In the genomic region with DNA sequence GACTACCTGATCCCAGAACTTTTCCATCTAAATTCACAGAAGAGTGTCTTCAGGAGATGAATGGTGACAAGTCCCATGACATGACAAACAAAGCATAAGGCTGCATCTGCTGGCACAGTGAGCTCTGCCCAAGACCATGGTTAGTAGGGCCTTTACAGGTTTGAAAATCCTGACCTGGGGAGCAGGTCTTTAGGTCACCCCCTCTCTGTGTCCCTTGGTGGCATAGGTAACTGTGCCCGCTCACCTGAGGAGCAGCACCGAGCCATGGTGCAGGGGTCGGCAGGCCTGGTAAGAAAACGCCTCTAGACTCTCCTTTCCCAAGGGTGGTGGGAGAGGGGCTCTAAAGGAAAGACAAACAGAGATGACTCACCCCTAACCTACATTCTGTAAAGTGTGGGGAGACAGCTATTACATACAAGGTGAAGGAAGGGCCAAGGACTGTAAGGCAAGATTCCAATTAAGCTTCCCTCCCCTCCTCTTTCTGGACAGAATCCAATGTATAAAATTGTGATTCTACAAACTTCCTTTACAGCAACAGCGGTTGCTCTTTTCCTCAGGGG, we compare ENCODE assay signal across 16 cellular contexts.
DNase-seq lines count a peak whose midpoint lies in the region; ATAC-seq and TF ChIP-seq lines count a peak whose summit lies in the region.
"Had no signal": no experiment of that assay in that cellular context is flagged by ENCODE, and none has a peak within 500 bp of the region (broad histone marks: within the 10 kb centered on the region; RNA-seq: fewer than 3 reads in every experiment).

No MANE protein-coding gene starts in this region.

- H3K4me3 Mint-ChIP-seq in CD8-positive, alpha-beta T cell: no peak overlapping the region
- H3K4me3 Mint-ChIP-seq in activated CD8-positive, alpha-beta T cell treated with anti-CD3 and anti-CD28 coated beads, Interleukin-2, amount 10 ng/mL, durations not matched to agents 7 days and 5 days: no peak overlapping the region
- H3K4me3 Mint-ChIP-seq: HFFc6, neural crest cell had no signal

- peaks cover 12% of the 10 kb centered on the region for H3K4me1 ChIP-seq in CD8-positive, alpha-beta T cell (ENCODE audit: insufficient read depth, low read length)
- H3K4me1 ChIP-seq: thyroid gland had no signal

- peak overlapping the region; percentile 79 for H3K27ac Mint-ChIP-seq in CD8-positive, alpha-beta T cell
- H3K27ac Mint-ChIP-seq in activated CD8-positive, alpha-beta T cell treated with anti-CD3 and anti-CD28 coated beads, Interleukin-2, amount 10 ng/mL, durations not matched to agents 7 days and 5 days: peak overlapping the region; percentile 32
- H3K27ac Mint-ChIP-seq: HFFc6 had no signal

- H3K36me3 ChIP-seq in CD8-positive, alpha-beta T cell (ENCODE audit: insufficient read depth, low read length): peaks cover 29% of the 10 kb centered on the region
- H3K36me3 ChIP-seq: BE2C had no signal

- no peak for TF ChIP-seq CTCF in CD8-positive, alpha-beta T cell (IDR thresholded peaks at IDR 0.05)

- TF ChIP-seq POLR2A in erythroblast (IDR thresholded peaks at IDR 0.05; ENCODE audit: low read length): no peak

- H3K27me3 ChIP-seq in CD8-positive, alpha-beta T cell (ENCODE audit: insufficient read depth, low read length): no peaks in the 10 kb centered on the region
- H3K27me3 ChIP-seq: BE2C, thyroid gland had no signal

- no peak overlapping the region for H3K4me3 ChIP-seq in CD8-positive, alpha-beta T cell (ENCODE audit: low read depth, low read length)
- H3K4me3 ChIP-seq: thyroid gland had no signal

- no peaks in the 10 kb centered on the region for H3K9me3 Mint-ChIP-seq in CD8-positive, alpha-beta T cell
- H3K9me3 Mint-ChIP-seq in activated CD8-positive, alpha-beta T cell treated with anti-CD3 and anti-CD28 coated beads, Interleukin-2, amount 10 ng/mL, durations not matched to agents 7 days and 5 days (ENCODE audit: insufficient read depth): no peaks in the 10 kb centered on the region
- H3K9me3 Mint-ChIP-seq: neural crest cell had no signal

- no peak overlapping the region for H3K27ac ChIP-seq in CD8-positive, alpha-beta T cell (ENCODE audit: low read depth, low read length)
- H3K27ac ChIP-seq: 22Rv1, thyroid gland had no signal

- POLR2A ChIA-PET in CD8-positive, alpha-beta T cell (lab: Charles Lee): interaction anchor here (0.6 to 1.0 kb wide), 3 partner anchors 51 to 87 kb away, joined by 3 to 5 read pairs (median 3); no protein-coding TSS in a partner anchor
- POLR2A ChIA-PET in activated CD8-positive, alpha-beta T cell treated with anti-CD3 and anti-CD28 coated beads, Interleukin-2, amount 10 ng/mL, durations not matched to agents 7 days and 5 days (lab: Charles Lee): no interaction called here

- peaks cover 53% of the 10 kb centered on the region for H3K4me1 Mint-ChIP-seq in CD8-positive, alpha-beta T cell (ENCODE audit: low read depth)
- peaks cover 4% of the 10 kb centered on the region for H3K4me1 Mint-ChIP-seq in activated CD8-positive, alpha-beta T cell treated with anti-CD3 and anti-CD28 coated beads, Interleukin-2, amount 10 ng/mL, durations not matched to agents 7 days and 5 days (ENCODE audit: low read depth)

- H3K36me3 Mint-ChIP-seq in CD8-positive, alpha-beta T cell: peaks cover 77% of the 10 kb centered on the region
- peaks cover 83% of the 10 kb centered on the region for H3K36me3 Mint-ChIP-seq in activated CD8-positive, alpha-beta T cell treated with anti-CD3 and anti-CD28 coated beads, Interleukin-2, amount 10 ng/mL, durations not matched to agents 7 days and 5 days (ENCODE audit: low read depth)

- ATAC-seq in CD8-positive, alpha-beta T cell: no peak
- ATAC-seq in activated CD8-positive, alpha-beta T cell treated with anti-CD3 and anti-CD28 coated beads, Interleukin-2, amount 10 ng/mL, durations not matched to agents 7 days and 5 days: no peak
- peak; percentile 31 for ATAC-seq in left colon
- ATAC-seq in esophagus mucosa: no peak
- no peak for ATAC-seq in GM21737 (IDR thresholded peaks at IDR 0.05; ENCODE audit: unreplicated experiment)
- ATAC-seq: SK-N-SH treated with all-trans-retinoic acid at 6 μM for 48 hours had no signal

- no peaks in the 10 kb centered on the region for H3K27me3 Mint-ChIP-seq in CD8-positive, alpha-beta T cell (ENCODE audit: low read depth)
- H3K27me3 Mint-ChIP-seq in activated CD8-positive, alpha-beta T cell treated with anti-CD3 and anti-CD28 coated beads, Interleukin-2, amount 10 ng/mL, durations not matched to agents 7 days and 5 days (ENCODE audit: low read depth): no peaks in the 10 kb centered on the region

- H3K9me3 ChIP-seq in CD8-positive, alpha-beta T cell (ENCODE audit: low read length): no peaks in the 10 kb centered on the region
- H3K9me3 ChIP-seq: BE2C, thyroid gland had no signal

- DNase-seq in DMS53 (lab: John Stamatoyannopoulos, UW): peak; percentile 7
- DNase-seq in DMS53 treated with DMSO at 0.1 percent for 48 hours (lab: John Stamatoyannopoulos, UW; ENCODE audit: unreplicated experiment): no peak
- no peak for DNase-seq in CD8-positive, alpha-beta T cell
- DNase-seq in activated CD8-positive, alpha-beta T cell treated with anti-CD3 and anti-CD28 coated beads, Interleukin-2, amount 10 ng/mL, durations not matched to agents 7 days and 5 days: no peak
- DNase-seq in left colon: no peak
- DNase-seq in erythroblast (lab: John Stamatoyannopoulos, UW): no peak
- DNase-seq: activated CD4-positive, alpha-beta T cell treated with anti-CD3 and anti-CD28 coated beads, Interleukin-2, amount 50 U/mL, for 1 hour; HFFc6; KG1; thyroid gland had no signal

- CTCF ChIA-PET in CD8-positive, alpha-beta T cell (lab: Charles Lee): interaction anchor here (0.8 to 1.9 kb wide), 4 partner anchors 12 to 94 kb away, joined by 3 to 5 read pairs (median 4); no protein-coding TSS in a partner anchor
- CTCF ChIA-PET in activated CD8-positive, alpha-beta T cell treated with anti-CD3 and anti-CD28 coated beads, Interleukin-2, amount 10 ng/mL, durations not matched to agents 7 days and 5 days (lab: Charles Lee): interaction anchor here (2.3 kb wide), 1 partner anchor 39 kb away, joined by 8 read pairs; no protein-coding TSS in a partner anchor

- intact Hi-C loops in CD8-positive, alpha-beta T cell (cut with DNase I, micrococcal nuclease): loop anchor here in 1 of 2 experiments (5.0 kb wide), 1 partner anchor 201 kb away; no protein-coding TSS in a partner anchor
- intact Hi-C loops in left colon (cut with DNase I, micrococcal nuclease): no loop called here
